Comparison of ENCODE assay signal across 12 cellular contexts in genomic region chr10:124653811-124654651, GRCh38.
DNase-seq lines count a peak whose midpoint lies in the region; ATAC-seq and TF ChIP-seq lines count a peak whose summit lies in the region.
"Had no signal": no experiment of that assay in that cellular context is flagged by ENCODE, and none has a peak within 500 bp of the region (broad histone marks: within the 10 kb centered on the region; RNA-seq: fewer than 3 reads in every experiment).

No MANE protein-coding gene starts in this region.

- H3K9me3 ChIP-seq in right lobe of liver, result no peaks in the 10 kb centered on the region

- intact Hi-C loops in right lobe of liver (cut with DNase I), result no loop called here

- no peak overlapping the region for H3K4me3 ChIP-seq in right lobe of liver

- peak; percentile 20 for DNase-seq in DMS 273 (lab: John Stamatoyannopoulos, UW; ENCODE audit: unreplicated experiment)
- DNase-seq in DMS 273 treated with DMSO at 0.1 percent for 48 hours (lab: John Stamatoyannopoulos, UW), result no peak
- no peak for DNase-seq in central memory CD8-positive, alpha-beta T cell (ENCODE audit: low spot score in 2 of 2)
- DNase-seq in right lobe of liver, result no peak
- DNase-seq in activated CD4-positive, alpha-beta T cell treated with anti-CD3 and anti-CD28 coated beads for 48 hours, result no peak
- DNase-seq in SHP77 treated with DMSO at 0.1 percent for 48 hours (lab: John Stamatoyannopoulos, UW), result no peak
- DNase-seq: activated naive CD8-positive, alpha-beta T cell treated with anti-CD3 and anti-CD28 coated beads, Interleukin-2, amount 10 ng/mL, durations not matched to agents 7 days and 5 days had no signal

- H3K27ac ChIP-seq in right lobe of liver, result peak overlapping the region in 1 of 3 donors; percentile 4
- H3K27ac ChIP-seq in temporal lobe (ENCODE audit: low read depth, low read length), result peak overlapping the region; percentile 96
- H3K27ac ChIP-seq: 22Rv1 had no signal

- H3K27me3 ChIP-seq in right lobe of liver, result no peaks in the 10 kb centered on the region

- TF ChIP-seq POLR2A in right lobe of liver (IDR thresholded peaks at IDR 0.05), result no peak

- peaks cover 0 to 8% (median 0%) of the 10 kb centered on the region in 4 donors for H3K4me1 ChIP-seq in right lobe of liver

- H3K9me3 Mint-ChIP-seq in central memory CD8-positive, alpha-beta T cell, result no peaks in the 10 kb centered on the region
- H3K9me3 Mint-ChIP-seq: activated naive CD8-positive, alpha-beta T cell treated with anti-CD3 and anti-CD28 coated beads, Interleukin-2, amount 10 ng/mL, durations not matched to agents 7 days and 5 days; mesothelial cell of epicardium had no signal

- no peak for ATAC-seq in central memory CD8-positive, alpha-beta T cell (replicated peaks; ENCODE audit: extremely low read depth, poor library complexity, severe bottlenecking)
- ATAC-seq in right lobe of liver (peak in 3 of 4 donors; percentile 11 to 35 (median 12)), GM18519 (IDR thresholded peaks at IDR 0.05; ENCODE audit: low FRiP score, unreplicated experiment) (no peak)
- ATAC-seq: activated CD4-positive, CD25-positive, alpha-beta regulatory T cell treated with anti-CD3 and anti-CD28 coated beads, Interleukin-2, amount 50 U/mL, for 24 hours had no signal

- H3K36me3 ChIP-seq in right lobe of liver, result no peaks in the 10 kb centered on the region

- H3K4me1 Mint-ChIP-seq in central memory CD8-positive, alpha-beta T cell, result peaks cover 93% of the 10 kb centered on the region

- H3K27ac Mint-ChIP-seq in central memory CD8-positive, alpha-beta T cell (ENCODE audit: low read depth), result peak overlapping the region; percentile 99
- H3K27ac Mint-ChIP-seq: activated naive CD8-positive, alpha-beta T cell treated with anti-CD3 and anti-CD28 coated beads, Interleukin-2, amount 10 ng/mL, durations not matched to agents 7 days and 5 days had no signal

- no peak for TF ChIP-seq CTCF in right lobe of liver (IDR thresholded peaks at IDR 0.05)

- WGBS in right lobe of liver (ENCODE audit: insufficient coverage, low coverage, low lambda C conversion rate, missing lambda C conversion rate), result 74% methylated on average over 9 of the region's 17 CpGs

- H3K4me3 Mint-ChIP-seq in central memory CD8-positive, alpha-beta T cell, result peak overlapping the region; percentile 16
- H3K4me3 Mint-ChIP-seq: activated naive CD8-positive, alpha-beta T cell treated with anti-CD3 and anti-CD28 coated beads, Interleukin-2, amount 10 ng/mL, durations not matched to agents 7 days and 5 days; mesothelial cell of epicardium had no signal

- H3K36me3 Mint-ChIP-seq in central memory CD8-positive, alpha-beta T cell (ENCODE audit: insufficient read depth), result peaks cover 44% of the 10 kb centered on the region
- H3K36me3 Mint-ChIP-seq: activated naive CD8-positive, alpha-beta T cell treated with anti-CD3 and anti-CD28 coated beads, Interleukin-2, amount 10 ng/mL, durations not matched to agents 7 days and 5 days; mesothelial cell of epicardium had no signal

- no peaks in the 10 kb centered on the region for H3K27me3 Mint-ChIP-seq in central memory CD8-positive, alpha-beta T cell

Comparison
In these comparisons a context has a peak if more than half of its experiments do, and no peak if none do; other contexts are left out.
1. ATAC-seq: peak in right lobe of liver (3 of 4); none in central memory CD8-positive, alpha-beta T cell (single experiment) and GM18519 (single experiment).